Comparison of ENCODE assay signal across 28 cellular contexts in the genomic region with DNA sequence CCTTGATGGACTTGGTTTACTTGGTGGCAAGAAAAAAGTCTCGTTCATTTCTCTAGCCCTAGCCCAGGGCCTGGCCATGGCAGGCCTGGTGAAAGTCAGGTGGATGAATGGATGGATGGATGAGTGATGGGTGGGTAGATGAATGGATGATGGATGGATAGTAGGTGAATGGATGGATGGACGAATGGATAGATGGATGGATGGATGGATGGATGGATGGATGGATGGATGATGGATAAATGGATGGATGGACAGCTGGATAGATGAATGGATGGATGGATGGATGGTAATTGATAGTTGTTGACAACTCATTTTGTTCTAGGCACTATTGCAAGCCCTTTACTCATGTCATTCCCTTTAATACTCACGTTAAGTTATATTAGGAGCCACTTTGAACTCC.
"Had no signal": no experiment of that assay in that cellular context is flagged by ENCODE, and none has a peak within 500 bp of the region (broad histone marks: within the 10 kb centered on the region; RNA-seq: fewer than 3 reads in every experiment).

No MANE protein-coding gene starts in this region.

- H3K27me3 ChIP-seq: pancreas, right lobe of liver, testis, tibial artery, upper lobe of left lung, vagina had no signal

- H3K9me3 Mint-ChIP-seq: stimulated activated effector memory CD8-positive, alpha-beta T cell treated with anti-CD3 and anti-CD28 coated beads, Interleukin-12 subunit alpha, Interleukin-12 subunit beta, amount 100 ng/mL, for 72 hours; stimulated activated naive CD8-positive, alpha-beta T cell treated with anti-CD3 and anti-CD28 coated beads, Interleukin-15, Interleukin-2, amounts not matched to agents 100 ng/mL and 50 ng/mL, for 24 hours had no signal

- H3K4me3 ChIP-seq: pancreas, prostate gland, right lobe of liver, sigmoid colon, suprapubic skin, testis, tibial artery, transverse colon, upper lobe of left lung, vagina had no signal

- H3K4me1 Mint-ChIP-seq: naive thymus-derived CD4-positive, alpha-beta T cell; natural killer cell; stimulated activated effector memory CD8-positive, alpha-beta T cell treated with anti-CD3 and anti-CD28 coated beads, Interleukin-12 subunit alpha, Interleukin-12 subunit beta, amount 100 ng/mL, for 72 hours had no signal

- H3K36me3 Mint-ChIP-seq: natural killer cell; stimulated activated effector memory CD8-positive, alpha-beta T cell treated with anti-CD3 and anti-CD28 coated beads, Interleukin-12 subunit alpha, Interleukin-12 subunit beta, amount 100 ng/mL, for 72 hours; stimulated activated naive B cell treated with anti-CD40 and anti-IgM and Interleukin-4, amounts not matched to agents 10 μg/mL and 1 μg/mL and 100 μg/mL, for 72 hours had no signal

- H3K4me3 Mint-ChIP-seq: naive thymus-derived CD4-positive, alpha-beta T cell; natural killer cell; nephron; neural crest cell; stimulated activated effector memory CD8-positive, alpha-beta T cell treated with anti-CD3 and anti-CD28 coated beads, Interleukin-12 subunit alpha, Interleukin-12 subunit beta, amount 100 ng/mL, for 72 hours; stimulated activated naive B cell treated with anti-CD40 and anti-IgM and Interleukin-4, amounts not matched to agents 10 μg/mL and 1 μg/mL and 100 μg/mL, for 72 hours; stimulated activated naive CD8-positive, alpha-beta T cell treated with anti-CD3 and anti-CD28 coated beads, Interleukin-15, Interleukin-2, amounts not matched to agents 100 ng/mL and 50 ng/mL, for 24 hours had no signal

- FAIRE-seq: pancreas, small intestine, urothelium cell line had no signal

- H3K36me3 ChIP-seq: neutrophil, pancreas, prostate gland, right lobe of liver, sigmoid colon, suprapubic skin, tibial artery, transverse colon, upper lobe of left lung, vagina had no signal

- ATAC-seq: naive thymus-derived CD4-positive, alpha-beta T cell; natural killer cell; pancreas; right cardiac atrium; right lobe of liver; stimulated activated effector memory CD8-positive, alpha-beta T cell treated with anti-CD3 and anti-CD28 coated beads, Interleukin-12 subunit alpha, Interleukin-12 subunit beta, amount 100 ng/mL, for 72 hours; stimulated activated naive B cell treated with anti-CD40 and anti-IgM and Interleukin-4, amounts not matched to agents 10 μg/mL and 1 μg/mL and 100 μg/mL, for 72 hours had no signal

- DNase-seq: naive thymus-derived CD4-positive, alpha-beta T cell; natural killer cell; nucleus accumbens; pancreas; right cardiac atrium; sigmoid colon; small intestine; stimulated activated CD4-positive, alpha-beta T cell treated with anti-CD3 and anti-CD28 coated beads, Interleukin-15, amount 100 ng/mL, for 24 hours; stimulated activated CD4-positive, alpha-beta T cell treated with anti-CD3 and anti-CD28 coated beads, Interleukin-2, amount 100 ng/mL, for 24 hours; stimulated activated CD4-positive, alpha-beta T cell treated with anti-CD3 and anti-CD28 coated beads, Interleukin-2, amount 100 ng/mL, for 48 hours; stimulated activated CD4-positive, alpha-beta T cell treated with anti-CD3 and anti-CD28 coated beads, Interleukin-4, amount 100 ng/mL, for 24 hours; stimulated activated naive B cell treated with anti-CD40 and anti-IgM and Interleukin-4, amounts not matched to agents 10 μg/mL and 1 μg/mL and 100 μg/mL, for 72 hours; stimulated activated naive CD4-positive, alpha-beta T cell treated with Interleukin-2 at 50 U/mL for 16 hours; substantia nigra; testis; tibial artery; transverse colon; upper lobe of left lung had no signal

- H3K27ac ChIP-seq: neutrophil, pancreas, prostate gland, right lobe of liver, sigmoid colon, suprapubic skin, testis, tibial artery, upper lobe of left lung, vagina had no signal

- H3K9me3 ChIP-seq: neutrophil, pancreas, prostate gland, right lobe of liver, sigmoid colon, suprapubic skin, testis, tibial artery, transverse colon, upper lobe of left lung, vagina had no signal

- H3K27ac Mint-ChIP-seq: naive thymus-derived CD4-positive, alpha-beta T cell; natural killer cell; nephron; stimulated activated effector memory CD8-positive, alpha-beta T cell treated with anti-CD3 and anti-CD28 coated beads, Interleukin-12 subunit alpha, Interleukin-12 subunit beta, amount 100 ng/mL, for 72 hours; stimulated activated naive B cell treated with anti-CD40 and anti-IgM and Interleukin-4, amounts not matched to agents 10 μg/mL and 1 μg/mL and 100 μg/mL, for 72 hours; stimulated activated naive CD8-positive, alpha-beta T cell treated with anti-CD3 and anti-CD28 coated beads, Interleukin-15, Interleukin-2, amounts not matched to agents 100 ng/mL and 50 ng/mL, for 24 hours had no signal

- H3K4me1 ChIP-seq: pancreas, prostate gland, sigmoid colon, suprapubic skin, testis, upper lobe of left lung, vagina had no signal
